In genomic region chr1:172608098-172608601, GRCh38 we compare ENCODE assay signal across 24 cellular contexts. TPM values are rescaled to one million over a fixed set of nuclear protein-coding genes. Genes with fewer than 3 reads are reported as not detected.
DNase-seq lines count a peak whose midpoint lies in the region; ATAC-seq, FAIRE-seq and TF ChIP-seq lines count a peak whose summit lies in the region.
"Had no signal": no experiment of that assay in that cellular context is flagged by ENCODE, and none has a peak within 500 bp of the region (broad histone marks: within the 10 kb centered on the region; RNA-seq: fewer than 3 reads in every experiment).

No MANE protein-coding gene starts in this region.

- H3K27me3 Mint-ChIP-seq in Calu3 (ENCODE audit: unreplicated experiment) (no peaks in the 10 kb centered on the region), T-helper 17 cell (no peaks in the 10 kb centered on the region), mesothelial cell of epicardium (ENCODE audit: low read depth) (no peaks in the 10 kb centered on the region)
- H3K27me3 Mint-ChIP-seq: B cell, IgD-negative memory B cell had no signal

- POLR2A ChIA-PET in RWPE1 (lab: Yijun Ruan, JAX; ENCODE audit: low non-redundant PET), result no interaction called here

- no peak for DNase-seq in Calu3
- DNase-seq in H54 (ENCODE audit: insufficient read length, low spot score), result no peak
- DNase-seq in T-helper 17 cell, result no peak
- no peak for DNase-seq in mesothelial cell of epicardium (ENCODE audit: low spot score in 2 of 2, unreplicated experiment in 2 of 2)
- DNase-seq in RWPE1 (ENCODE audit: low spot score), result no peak
- no peak for DNase-seq in frontal cortex (ENCODE audit: low spot score in 2 of 2)
- DNase-seq: DMS 273 treated with DMSO at 0.1 percent for 48 hours, DMS79 treated with DMSO at 0.1 percent for 48 hours, GOT3, Kasumi-1, NCI-H1417, NCI-H1694 treated with DMSO at 0.1 percent for 48 hours, NCI-H2081 treated with DMSO at 0.1 percent for 48 hours, NCI-H446, NCI-H526, Right ventricle myocardium superior had no signal

- intact Hi-C loops in Calu3 (cut with micrococcal nuclease; ENCODE audit: unreplicated experiment), result loop anchor here (2.0 to 5.0 kb wide), 2 partner anchors 31 to 156 kb away; no protein-coding TSS in a partner anchor

- H3K4me3 Mint-ChIP-seq in Calu3 (ENCODE audit: low read depth, unreplicated experiment) (no peak overlapping the region), T-helper 17 cell (no peak overlapping the region), mesothelial cell of epicardium (no peak overlapping the region)
- H3K4me3 Mint-ChIP-seq: B cell; CD14-positive monocyte; IgD-negative memory B cell; T-helper 1 cell treated with Interleukin-12 subunit alpha and Interleukin-12 subunit beta and Interleukin-4 antibody, amounts not matched to agents 30 μg/mL and 1 μg/mL, for 36 hours had no signal

- FAIRE-seq in H54 (lab: Jason Lieb, UNC) (peak; percentile 20), frontal cortex (lab: Jason Lieb, UNC) (no peak)
- FAIRE-seq: A549 had no signal

- no peak overlapping the region for H3K27ac ChIP-seq in RWPE1
- H3K27ac ChIP-seq: A549 had no signal

- ATAC-seq in T-helper 17 cell, result no peak
- no peak for ATAC-seq in HG03354 (IDR thresholded peaks at IDR 0.05; ENCODE audit: poor library complexity, severe bottlenecking, unreplicated experiment)
- ATAC-seq: A549 had no signal

- H3K36me3 Mint-ChIP-seq in Calu3 (ENCODE audit: insufficient read depth, unreplicated experiment) (peaks cover 22% of the 10 kb centered on the region), T-helper 17 cell (ENCODE audit: low read depth) (peaks cover 9% of the 10 kb centered on the region), mesothelial cell of epicardium (peaks cover 35% of the 10 kb centered on the region)

- no peaks in the 10 kb centered on the region for H3K9me3 Mint-ChIP-seq in Calu3 (ENCODE audit: low read depth, unreplicated experiment)
- no peaks in the 10 kb centered on the region for H3K9me3 Mint-ChIP-seq in mesothelial cell of epicardium
- H3K9me3 Mint-ChIP-seq: CD14-positive monocyte, IgD-negative memory B cell had no signal

- BruUV-seq in Calu3 (replicated peaks; lab: Mats Ljungman, UMichigan), result no TSS peak

- no peaks in the 10 kb centered on the region for H3K9me3 ChIP-seq in T-helper 17 cell (ENCODE audit: control insufficient read depth, low read length, poor library complexity, severe bottlenecking)
- H3K9me3 ChIP-seq: A549 had no signal

- H3K4me1 Mint-ChIP-seq in Calu3 (ENCODE audit: low read depth, unreplicated experiment), result peaks cover 34% of the 10 kb centered on the region
- peaks cover 14% of the 10 kb centered on the region for H3K4me1 Mint-ChIP-seq in T-helper 17 cell
- peaks cover 24% of the 10 kb centered on the region for H3K4me1 Mint-ChIP-seq in mesothelial cell of epicardium
- H3K4me1 Mint-ChIP-seq: B cell, CD14-positive monocyte had no signal

- TF ChIP-seq CTCF in Calu3 (IDR thresholded peaks at IDR 0.05; ENCODE audit: unreplicated experiment) (no peak), mesothelial cell of epicardium (IDR thresholded peaks at IDR 0.05; ENCODE audit: unreplicated experiment) (no peak), RWPE1 (conservative IDR thresholded peaks at IDR 0.05; ENCODE audit: low read depth) (no peak)

- no peak for TF ChIP-seq POLR2A in H54 (IDR thresholded peaks at IDR 0.05; ENCODE audit: low read depth, low read length)

- H3K27ac Mint-ChIP-seq in Calu3 (ENCODE audit: unreplicated experiment) (peak overlapping the region; percentile 49), T-helper 17 cell (peak overlapping the region; percentile 51), mesothelial cell of epicardium (peak overlapping the region; percentile 67)
- H3K27ac Mint-ChIP-seq: B cell; IgD-negative memory B cell; T-helper 1 cell treated with Interleukin-12 subunit alpha and Interleukin-12 subunit beta and Interleukin-4 antibody, amounts not matched to agents 30 μg/mL and 1 μg/mL, for 36 hours had no signal

- CTCF ChIA-PET in Calu3 (lab: Charles Lee), result interaction anchor here (0.7 to 1.5 kb wide), 4 partner anchors 19 to 215 kb away, joined by 3 to 13 read pairs (median 4); no protein-coding TSS in a partner anchor
- CTCF ChIA-PET in RWPE1 (lab: Yijun Ruan, JAX), result interaction anchor here (0.6 kb wide), 1 partner anchor 33 kb away, joined by 5 read pairs; no protein-coding TSS in a partner anchor

RNA-seq across cellular contexts. Expression of gene FASLG, which starts 50.8 kb away (rescaled TPM):
- total RNA-seq in Calu3 (2022) (not detected in 2 replicates), T-helper 17 cell (under 1 TPM in 1 of 2 donors, not detected in 1; 0.47 TPM), mesothelial cell of epicardium (not detected in 3 replicates), frontal cortex (not detected)
- total RNA-seq: MCF 10A, Right ventricle myocardium superior, SK-MEL-5 had no signal
